Comparison of ENCODE assay signal across 20 cellular contexts in genomic region chr12:51507188-51507587, GRCh38.
DNase-seq lines count a peak whose midpoint lies in the region; ATAC-seq and TF ChIP-seq lines count a peak whose summit lies in the region.
"Had no signal": no experiment of that assay in that cellular context is flagged by ENCODE, and none has a peak within 500 bp of the region (broad histone marks: within the 10 kb centered on the region; RNA-seq: fewer than 3 reads in every experiment).

No MANE protein-coding gene starts in this region.

- no peaks in the 10 kb centered on the region for H3K27me3 ChIP-seq in dorsolateral prefrontal cortex

- H3K27me3 Mint-ChIP-seq in brain: no peaks in the 10 kb centered on the region
- peaks cover 0 to 3% (median 2%) of the 10 kb centered on the region in 3 donors for H3K27me3 Mint-ChIP-seq in CD14-positive monocyte (ENCODE audit: low read depth in 3 of 3)
- H3K27me3 Mint-ChIP-seq: CD4-positive, CD25-positive, alpha-beta regulatory T cell had no signal

- peaks cover 38% of the 10 kb centered on the region for H3K36me3 Mint-ChIP-seq in brain
- H3K36me3 Mint-ChIP-seq in CD14-positive monocyte: peaks cover 0 to 1% of the 10 kb centered on the region in 2 donors
- H3K36me3 Mint-ChIP-seq: CD4-positive, CD25-positive, alpha-beta regulatory T cell had no signal

- ATAC-seq in GM21786 (IDR thresholded peaks at IDR 0.05; ENCODE audit: unreplicated experiment): no peak
- ATAC-seq in HG03520 (IDR thresholded peaks at IDR 0.05; ENCODE audit: unreplicated experiment): no peak
- ATAC-seq: CD8-positive, alpha-beta T cell; GM12878 had no signal

- H3K27ac ChIP-seq in dorsolateral prefrontal cortex: peak overlapping the region in 49 of 59 donors; percentile 10 to 88 (median 64)
- H3K27ac ChIP-seq in temporal lobe (ENCODE audit: low read depth, low read length): peak overlapping the region; percentile 40
- H3K27ac ChIP-seq: GM23248 had no signal

- H3K9me3 Mint-ChIP-seq in brain (no peaks in the 10 kb centered on the region), CD14-positive monocyte (peaks cover 0 to 2% (median 0%) of the 10 kb centered on the region in 7 donors)
- H3K9me3 Mint-ChIP-seq: CD8-positive, alpha-beta T cell had no signal

- intact Hi-C loops in dorsolateral prefrontal cortex (cut with DNase I): no loop called here
- intact Hi-C loops in CD14-positive monocyte (cut with micrococcal nuclease): no loop called here

- DNase-seq in dorsolateral prefrontal cortex: peak in 1 of 10 donors; percentile 35
- peak; percentile 50 for DNase-seq in putamen (ENCODE audit: low spot score)
- no peak for DNase-seq in CD14-positive monocyte (ENCODE audit: low spot score)
- no peak for DNase-seq in kidney glomerular epithelial cell (lab: John Stamatoyannopoulos, UW)
- DNase-seq: C1 segment of cervical spinal cord; Caco-2; CD4-positive, CD25-positive, alpha-beta regulatory T cell; CD8-positive, alpha-beta T cell; DMS 273 treated with DMSO at 0.1 percent for 48 hours; DMS79; EL; GDM1; GM23248; H7; HCEC 1CT had no signal

- no peaks in the 10 kb centered on the region for H3K4me1 Mint-ChIP-seq in brain
- no peaks in the 10 kb centered on the region for H3K4me1 Mint-ChIP-seq in CD14-positive monocyte
- H3K4me1 Mint-ChIP-seq: CD4-positive, CD25-positive, alpha-beta regulatory T cell had no signal

- H3K4me3 ChIP-seq in dorsolateral prefrontal cortex: no peak overlapping the region
- H3K4me3 ChIP-seq: GM12878, GM23248 had no signal

- TF ChIP-seq CTCF in brain (conservative IDR thresholded peaks at IDR 0.05) (no peak), dorsolateral prefrontal cortex (IDR thresholded peaks at IDR 0.05 in 54 of 56, conservative IDR thresholded peaks at IDR 0.05 in 2 of 56; ENCODE audit: low read depth in 1 of 56, partially characterized antibody in 56 of 56) (no peak), CD14-positive monocyte (IDR thresholded peaks at IDR 0.05) (no peak)

- H3K27ac Mint-ChIP-seq in brain: peak overlapping the region in 3 of 5 experiments; percentile 8 to 81 (median 10)
- no peak overlapping the region for H3K27ac Mint-ChIP-seq in CD14-positive monocyte
- H3K27ac Mint-ChIP-seq: CD4-positive, CD25-positive, alpha-beta regulatory T cell; CD8-positive, alpha-beta T cell had no signal

- H3K4me3 Mint-ChIP-seq in brain: no peak overlapping the region
- no peak overlapping the region for H3K4me3 Mint-ChIP-seq in CD14-positive monocyte
- H3K4me3 Mint-ChIP-seq: CD4-positive, CD25-positive, alpha-beta regulatory T cell; CD8-positive, alpha-beta T cell had no signal

Comparison
In these comparisons a context has a peak if more than half of its experiments do, and no peak if none do; other contexts are left out.
1. H3K27ac Mint-ChIP-seq: peak in brain (3 of 5); none in CD14-positive monocyte (0 of 7).